Comparison of ENCODE assay signal across 1 cellular context in the genomic region with DNA sequence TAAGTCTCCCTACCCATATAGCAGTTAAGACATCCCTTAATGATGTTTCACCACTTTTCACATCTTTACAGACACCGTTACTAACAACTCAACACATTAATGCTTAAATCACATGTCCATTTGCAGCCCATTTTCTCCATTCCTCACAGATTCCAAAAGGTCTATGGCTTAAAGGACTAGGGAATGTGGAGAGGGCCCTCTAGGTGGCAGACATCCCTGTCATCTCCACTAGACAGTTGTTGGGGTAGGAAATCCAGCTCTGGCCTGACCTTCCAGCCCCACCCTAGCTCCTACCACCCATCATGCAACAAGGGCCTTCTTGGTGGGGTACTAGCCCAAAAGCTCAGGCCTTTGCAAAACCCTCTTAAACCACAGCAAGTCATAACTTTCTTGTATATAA.
TF ChIP-seq lines count a peak whose summit lies in the region.

No MANE protein-coding gene starts in this region.

TF ChIP-seq in H1, 55 proteins besides CTCF, POLR2A, EP300 and RAD21:
- TF ChIP-seq, protein P1, sequence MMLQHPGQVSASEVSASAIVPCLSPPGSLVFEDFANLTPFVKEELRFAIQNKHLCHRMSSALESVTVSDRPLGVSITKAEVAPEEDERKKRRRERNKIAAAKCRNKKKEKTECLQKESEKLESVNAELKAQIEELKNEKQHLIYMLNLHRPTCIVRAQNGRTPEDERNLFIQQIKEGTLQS (IDR thresholded peaks at IDR 0.05; ENCODE audit: insufficient read depth, low read depth, low read length): no peak
- TF ChIP-seq PHF8 (conservative IDR thresholded peaks at IDR 0.05; ENCODE audit: low read depth, low read length) (no peak), MAFK (IDR thresholded peaks at IDR 0.05; ENCODE audit: low read depth, low read length) (no peak), POLR2AphosphoS5 (IDR thresholded peaks at IDR 0.05; ENCODE audit: low read depth, low read length) (no peak), GABPA (IDR thresholded peaks at IDR 0.05; ENCODE audit: borderline replicate concordance, insufficient read depth, low read length) (no peak), TEAD4 (IDR thresholded peaks at IDR 0.05; ENCODE audit: low read depth, low read length) (no peak), FOSL1 (IDR thresholded peaks at IDR 0.05; ENCODE audit: insufficient read depth, low read depth, low read length) (no peak), CBX5 (IDR thresholded peaks at IDR 0.05; ENCODE audit: low read depth, low read length) (no peak), SP1 (IDR thresholded peaks at IDR 0.05; ENCODE audit: low read depth, low read length) (no peak), TAF1 (IDR thresholded peaks at IDR 0.05; ENCODE audit: low read depth, low read length) (no peak), RNF2 (IDR thresholded peaks at IDR 0.05; ENCODE audit: borderline replicate concordance, low read depth, low read length, missing control alignments, poor library complexity, severe bottlenecking) (no peak), HDAC6 (IDR thresholded peaks at IDR 0.05; ENCODE audit: low read depth, low read length) (no peak), CBX8 (IDR thresholded peaks at IDR 0.05; ENCODE audit: borderline replicate concordance, low read depth, low read length) (no peak)
- TF ChIP-seq, protein P2, sequence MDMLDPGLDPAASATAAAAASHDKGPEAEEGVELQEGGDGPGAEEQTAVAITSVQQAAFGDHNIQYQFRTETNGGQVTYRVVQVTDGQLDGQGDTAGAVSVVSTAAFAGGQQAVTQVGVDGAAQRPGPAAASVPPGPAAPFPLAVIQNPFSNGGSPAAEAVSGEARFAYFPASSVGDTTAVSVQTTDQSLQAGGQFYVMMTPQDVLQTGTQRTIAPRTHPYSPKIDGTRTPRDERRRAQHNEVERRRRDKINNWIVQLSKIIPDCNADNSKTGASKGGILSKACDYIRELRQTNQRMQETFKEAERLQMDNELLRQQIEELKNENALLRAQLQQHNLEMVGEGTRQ (IDR thresholded peaks at IDR 0.05; ENCODE audit: low read length): no peak
TF ChIP-seq in H1: peak in this region for 0.
